Comparison of ENCODE assay signal across 18 cellular contexts in the genomic region with DNA sequence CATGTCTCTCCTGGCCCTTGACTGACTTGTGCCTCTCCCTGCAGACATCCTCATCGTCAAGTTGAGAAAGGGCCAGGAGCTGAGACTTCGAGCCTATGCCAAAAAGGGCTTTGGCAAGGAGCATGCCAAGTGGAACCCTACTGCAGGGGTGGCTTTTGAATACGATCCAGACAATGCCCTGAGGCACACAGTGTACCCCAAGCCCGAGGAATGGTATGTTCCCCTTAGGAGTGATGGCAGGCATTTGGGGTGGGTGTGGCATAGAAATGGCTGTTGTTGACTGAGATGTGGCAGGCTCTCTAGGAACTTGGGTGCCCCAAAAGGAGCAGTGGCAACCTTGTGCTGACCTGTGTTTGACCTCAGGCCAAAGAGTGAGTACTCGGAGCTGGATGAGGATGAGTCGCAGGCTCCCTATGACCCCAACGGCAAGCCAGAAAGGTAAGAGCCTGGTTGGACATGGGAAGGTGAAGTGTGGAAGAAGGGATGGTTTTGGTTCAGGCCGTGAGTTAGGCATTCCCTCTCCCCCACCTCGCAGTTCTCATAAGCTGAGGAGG. TPM values are rescaled to one million over a fixed set of nuclear protein-coding genes. Genes with fewer than 3 reads are reported as not detected.
DNase-seq lines count a peak whose midpoint lies in the region; ATAC-seq, FAIRE-seq and TF ChIP-seq lines count a peak whose summit lies in the region.
"Had no signal": no experiment of that assay in that cellular context is flagged by ENCODE, and none has a peak within 500 bp of the region (broad histone marks: within the 10 kb centered on the region; RNA-seq: fewer than 3 reads in every experiment).

No MANE protein-coding gene starts in this region.

- H2BK120ac ChIP-seq in trophoblast cell (ENCODE audit: insufficient read depth, low read length, poor library complexity): no peak overlapping the region

- H3K9me2 ChIP-seq in GM23338 (ENCODE audit: insufficient read depth): no peaks in the 10 kb centered on the region

- peaks cover 7% of the 10 kb centered on the region; the same call in 1 of the 2 replicates for H4K20me1 ChIP-seq in GM23338 (replicated peaks; ENCODE audit: insufficient read depth)

- TF ChIP-seq CTCF in GM23338 (conservative IDR thresholded peaks at IDR 0.05; ENCODE audit: low read depth in 2 of 2): no peak
- TF ChIP-seq CTCF in bronchial epithelial cell (IDR thresholded peaks at IDR 0.05; ENCODE audit: insufficient read depth, low read length, severe bottlenecking): no peak

- no peak overlapping the region for H3K23ac ChIP-seq in trophoblast cell (ENCODE audit: low read length)

- no peak overlapping the region for H2BK5ac ChIP-seq in trophoblast cell (ENCODE audit: low read depth, low read length, poor library complexity)

- no peak overlapping the region for H3K4ac ChIP-seq in trophoblast cell (ENCODE audit: low read depth, low read length)

- H3K18ac ChIP-seq in trophoblast cell (ENCODE audit: low read length): no peak overlapping the region

- ATAC-seq in GM23338 (no peak), GM21619 (IDR thresholded peaks at IDR 0.05; ENCODE audit: unreplicated experiment) (no peak)
- ATAC-seq: foreskin keratinocyte had no signal

- no peak overlapping the region for H4K91ac ChIP-seq in trophoblast cell (ENCODE audit: low read depth, low read length)

- no peak overlapping the region for H3K4me2 ChIP-seq in GM23338
- H3K4me2 ChIP-seq in trophoblast cell (ENCODE audit: low read length): no peak overlapping the region
- H3K4me2 ChIP-seq: neural progenitor cell had no signal

- peaks cover 36% of the 10 kb centered on the region for H3K4me1 Mint-ChIP-seq in GM23338

- H4K12ac ChIP-seq in trophoblast cell (ENCODE audit: low read depth, low read length): no peak overlapping the region

- H3K27ac Mint-ChIP-seq in GM23338: no peak overlapping the region
- H3K27ac Mint-ChIP-seq: activated naive CD8-positive, alpha-beta T cell; neural progenitor cell; T-helper 2 cell treated with Interferon-gamma antibody and Interleukin-4, amounts not matched to agents 5 μg/mL and 100 μg/mL, for 36 hours had no signal

- DNase-seq in GM23338 (ENCODE audit: low spot score) (peak; percentile 19), bronchial epithelial cell (ENCODE audit: low read depth) (no peak), trophoblast cell (no peak), GDM1 (lab: John Stamatoyannopoulos, UW) (no peak), frontal cortex (ENCODE audit: low spot score in 2 of 2) (no peak)
- DNase-seq: activated CD4-positive, CD25-positive, alpha-beta regulatory T cell treated with anti-CD3 and anti-CD28 coated beads, Interleukin-2, amount 50 U/mL, for 72 hours; activated T-cell treated with anti-CD3 and anti-CD28 coated beads for 4 hours; DMS153; NCI-H1436 treated with DMSO at 0.1 percent for 48 hours; SIG-M5; stimulated activated CD4-positive, alpha-beta T cell treated with anti-CD3 and anti-CD28 coated beads, Interleukin-4, amount 100 ng/mL, for 1 hour had no signal

- peak; percentile 86 for FAIRE-seq in bronchial epithelial cell (lab: Jason Lieb, UNC)
- FAIRE-seq in frontal cortex (lab: Jason Lieb, UNC): no peak

- peaks cover 44% of the 10 kb centered on the region for H3K36me3 ChIP-seq in GM23338 (ENCODE audit: insufficient read depth)
- peaks cover 34% of the 10 kb centered on the region for H3K36me3 ChIP-seq in bronchial epithelial cell (ENCODE audit: control insufficient read depth, insufficient read depth, low read length)
- H3K36me3 ChIP-seq in trophoblast cell (ENCODE audit: control insufficient read depth in 1 of 2, insufficient read depth in 2 of 2, low read length in 2 of 2): peaks cover 65 to 82% of the 10 kb centered on the region in 2 experiments
- H3K36me3 ChIP-seq: neural progenitor cell, uterus had no signal

- H3K4me1 ChIP-seq in GM23338 (ENCODE audit: insufficient read depth) (peaks cover 25% of the 10 kb centered on the region), trophoblast cell (ENCODE audit: control insufficient read depth in 1 of 2, insufficient read depth in 2 of 2, low read length in 2 of 2) (peaks cover 3 to 5% of the 10 kb centered on the region in 2 experiments)
- H3K4me1 ChIP-seq: foreskin keratinocyte had no signal

- peaks cover 66% of the 10 kb centered on the region for H3K36me3 Mint-ChIP-seq in GM23338 (ENCODE audit: low read depth)

- no peak overlapping the region for H3K27ac ChIP-seq in GM23338 (ENCODE audit: low read depth)
- H3K27ac ChIP-seq in trophoblast cell (ENCODE audit: low read depth, low read length): peak overlapping the region; percentile 35
- H3K27ac ChIP-seq: foreskin keratinocyte, neural progenitor cell had no signal

- H3K4me3 ChIP-seq in GM23338 (no peak overlapping the region), bronchial epithelial cell (ENCODE audit: low read depth, low read length) (no peak overlapping the region), trophoblast cell (ENCODE audit: low read depth, low read length) (no peak overlapping the region)
- H3K4me3 ChIP-seq: neural progenitor cell, uterus had no signal

- H3K27me3 ChIP-seq in GM23338 (ENCODE audit: insufficient read depth): no peaks in the 10 kb centered on the region
- H3K27me3 ChIP-seq in bronchial epithelial cell (ENCODE audit: control insufficient read depth, insufficient read depth, low read length): no peaks in the 10 kb centered on the region
- H3K27me3 ChIP-seq in trophoblast cell (ENCODE audit: insufficient read depth, low read length): no peaks in the 10 kb centered on the region
- H3K27me3 ChIP-seq: foreskin keratinocyte, neural progenitor cell, uterus had no signal

- H3K79me2 ChIP-seq in GM23338 (replicated peaks; ENCODE audit: insufficient read depth): peaks cover 16% of the 10 kb centered on the region
- H3K79me2 ChIP-seq in trophoblast cell (ENCODE audit: control insufficient read depth, insufficient read depth, low read length, poor library complexity): no peaks in the 10 kb centered on the region

- H2AK5ac ChIP-seq in trophoblast cell (ENCODE audit: low read length): no peak overlapping the region

- H3K9ac ChIP-seq in trophoblast cell (ENCODE audit: low read length): no peak overlapping the region
- H3K9ac ChIP-seq: neural progenitor cell had no signal

- WGBS in trophoblast cell (ENCODE audit: extremely low coverage, insufficient coverage, insufficient read length): no CpG with 5 or more reads among the region's 9 CpGs

- H4K8ac ChIP-seq in trophoblast cell (ENCODE audit: low read depth, low read length): no peak overlapping the region

- H2BK12ac ChIP-seq in trophoblast cell (ENCODE audit: low read length): no peak overlapping the region

- H2AFZ ChIP-seq in GM23338 (no peak overlapping the region), trophoblast cell (ENCODE audit: insufficient read depth, low read length, poor library complexity) (no peak overlapping the region)
- H2AFZ ChIP-seq: neural progenitor cell had no signal

- H3K14ac ChIP-seq in trophoblast cell (ENCODE audit: low read length): no peak overlapping the region

- H3K4me3 Mint-ChIP-seq in GM23338: no peak overlapping the region
- H3K4me3 Mint-ChIP-seq: activated naive CD8-positive, alpha-beta T cell; central memory CD8-positive, alpha-beta T cell; neural progenitor cell; T-helper 2 cell treated with Interferon-gamma antibody and Interleukin-4, amounts not matched to agents 5 μg/mL and 100 μg/mL, for 36 hours had no signal

- H3K27me3 Mint-ChIP-seq in GM23338 (ENCODE audit: insufficient read depth, low read depth, poor library complexity): peaks cover 5% of the 10 kb centered on the region
- H3K27me3 Mint-ChIP-seq: activated naive CD8-positive, alpha-beta T cell; central memory CD8-positive, alpha-beta T cell had no signal

- peaks cover 6% of the 10 kb centered on the region for H3K79me1 ChIP-seq in trophoblast cell (ENCODE audit: low read length)

- 0 out of 2 replicates have a peak, but pooled peaks cover 8% of the 10 kb centered on the region for H3F3A ChIP-seq in GM23338 (replicated peaks; ENCODE audit: low read depth)

- no peaks in the 10 kb centered on the region for H3K9me3 ChIP-seq in trophoblast cell (ENCODE audit: insufficient read depth, low read depth, low read length)
- H3K9me3 ChIP-seq: uterus had no signal

- no peaks in the 10 kb centered on the region for H3K9me3 Mint-ChIP-seq in GM23338
- H3K9me3 Mint-ChIP-seq: central memory CD8-positive, alpha-beta T cell; neural progenitor cell; T-helper 2 cell treated with Interferon-gamma antibody and Interleukin-4, amounts not matched to agents 5 μg/mL and 100 μg/mL, for 36 hours had no signal

TF ChIP-seq in GM23338, 12 proteins besides CTCF, POLR2A, EP300 and RAD21 (continues in another document):
- TF ChIP-seq ZNF114 (CRISPR knock-in tag; IDR thresholded peaks at IDR 0.05) (no peak), ZNF331 (CRISPR knock-in tag; IDR thresholded peaks at IDR 0.05; ENCODE audit: low read depth) (no peak), POLR2AphosphoS5 (IDR thresholded peaks at IDR 0.05; ENCODE audit: low read depth) (no peak), NANOG (IDR thresholded peaks at IDR 0.05; ENCODE audit: borderline replicate concordance) (no peak), JUNB (IDR thresholded peaks at IDR 0.05; ENCODE audit: unreplicated experiment) (no peak), EZH2 (IDR thresholded peaks at IDR 0.05; ENCODE audit: low read depth, unreplicated experiment) (no peak), EZH2phosphoT487 (IDR thresholded peaks at IDR 0.05; ENCODE audit: unreplicated experiment) (no peak)

RNA-seq across cellular contexts. Expression of a gene that starts 7.5 kb away (rescaled TPM):
- total RNA-seq in GM23338 (2014; rRNA removed; shearing (Covaris generic)): 107 and 123 TPM in 2 replicates
- polyA plus RNA-seq in GM23338 (2016; fragmentation: Nextera tagmentation; extraction: Ambion mirVana): 36.4 and 37.6 TPM in 2 replicates
- total RNA-seq in bronchial epithelial cell: 78.7 and 82.1 TPM in 2 replicates
- 49.8 and 50.6 TPM in 2 replicates for polyA plus RNA-seq in trophoblast cell (2013)
- 70.9 TPM for total RNA-seq in frontal cortex

RNA-seq across cellular contexts. Expression of a gene that starts 16.3 kb away (rescaled TPM):
- 26.6 and 29.1 TPM in 2 replicates for total RNA-seq in GM23338 (2014; rRNA removed; shearing (Covaris generic))
- polyA plus RNA-seq in GM23338 (2016; fragmentation: Nextera tagmentation; extraction: Ambion mirVana): 11.4 and 12.9 TPM in 2 replicates
- total RNA-seq in bronchial epithelial cell (17.6 and 23.7 TPM in 2 replicates), frontal cortex (71.7 TPM)
- polyA plus RNA-seq in trophoblast cell (2013): 407 and 429 TPM in 2 replicates

RNA-seq across cellular contexts. Expression of a gene that starts 22.7 kb away (rescaled TPM):
- total RNA-seq in GM23338 (2014; rRNA removed; shearing (Covaris generic)): 24.7 and 36.3 TPM in 2 replicates
- 26.6 and 28.6 TPM in 2 replicates for polyA plus RNA-seq in GM23338 (2016; fragmentation: Nextera tagmentation; extraction: Ambion mirVana)
- total RNA-seq in bronchial epithelial cell: 59.5 and 88.7 TPM in 2 replicates
- 21.2 and 21.9 TPM in 2 replicates for polyA plus RNA-seq in trophoblast cell (2013)
- 26.1 TPM for total RNA-seq in frontal cortex

RNA-seq across cellular contexts. Expression of a gene that starts 22.8 kb away (rescaled TPM):
- 70.3 and 75.4 TPM in 2 replicates for total RNA-seq in GM23338 (2014; rRNA removed; shearing (Covaris generic))
- polyA plus RNA-seq in GM23338 (2016; fragmentation: Nextera tagmentation; extraction: Ambion mirVana): 36.5 and 40.0 TPM in 2 replicates
- total RNA-seq in bronchial epithelial cell: 71.3 and 81.2 TPM in 2 replicates
- polyA plus RNA-seq in trophoblast cell (2013): 36.7 and 38.3 TPM in 2 replicates
- total RNA-seq in frontal cortex: 90.9 TPM
